1 cellular context compared by ENCODE assay signal in genomic region chr21:42161401-42161956, GRCh38.
TF ChIP-seq lines count a peak whose summit lies in the region.

No MANE protein-coding gene starts in this region.

TF ChIP-seq in GM23338, 12 proteins besides CTCF, POLR2A, EP300 and RAD21 (continued from another document):
- TF ChIP-seq REST (IDR thresholded peaks at IDR 0.05; ENCODE audit: unreplicated experiment) (no peak), STAT1 (IDR thresholded peaks at IDR 0.05; ENCODE audit: unreplicated experiment) (no peak), POLR2AphosphoS5 (IDR thresholded peaks at IDR 0.05; ENCODE audit: low read depth) (no peak), EZH2 (IDR thresholded peaks at IDR 0.05; ENCODE audit: low read depth, unreplicated experiment) (no peak), ZNF331 (CRISPR knock-in tag; IDR thresholded peaks at IDR 0.05; ENCODE audit: low read depth) (no peak), ZNF114 (CRISPR knock-in tag; IDR thresholded peaks at IDR 0.05) (no peak)
- TF ChIP-seq, protein P1, sequence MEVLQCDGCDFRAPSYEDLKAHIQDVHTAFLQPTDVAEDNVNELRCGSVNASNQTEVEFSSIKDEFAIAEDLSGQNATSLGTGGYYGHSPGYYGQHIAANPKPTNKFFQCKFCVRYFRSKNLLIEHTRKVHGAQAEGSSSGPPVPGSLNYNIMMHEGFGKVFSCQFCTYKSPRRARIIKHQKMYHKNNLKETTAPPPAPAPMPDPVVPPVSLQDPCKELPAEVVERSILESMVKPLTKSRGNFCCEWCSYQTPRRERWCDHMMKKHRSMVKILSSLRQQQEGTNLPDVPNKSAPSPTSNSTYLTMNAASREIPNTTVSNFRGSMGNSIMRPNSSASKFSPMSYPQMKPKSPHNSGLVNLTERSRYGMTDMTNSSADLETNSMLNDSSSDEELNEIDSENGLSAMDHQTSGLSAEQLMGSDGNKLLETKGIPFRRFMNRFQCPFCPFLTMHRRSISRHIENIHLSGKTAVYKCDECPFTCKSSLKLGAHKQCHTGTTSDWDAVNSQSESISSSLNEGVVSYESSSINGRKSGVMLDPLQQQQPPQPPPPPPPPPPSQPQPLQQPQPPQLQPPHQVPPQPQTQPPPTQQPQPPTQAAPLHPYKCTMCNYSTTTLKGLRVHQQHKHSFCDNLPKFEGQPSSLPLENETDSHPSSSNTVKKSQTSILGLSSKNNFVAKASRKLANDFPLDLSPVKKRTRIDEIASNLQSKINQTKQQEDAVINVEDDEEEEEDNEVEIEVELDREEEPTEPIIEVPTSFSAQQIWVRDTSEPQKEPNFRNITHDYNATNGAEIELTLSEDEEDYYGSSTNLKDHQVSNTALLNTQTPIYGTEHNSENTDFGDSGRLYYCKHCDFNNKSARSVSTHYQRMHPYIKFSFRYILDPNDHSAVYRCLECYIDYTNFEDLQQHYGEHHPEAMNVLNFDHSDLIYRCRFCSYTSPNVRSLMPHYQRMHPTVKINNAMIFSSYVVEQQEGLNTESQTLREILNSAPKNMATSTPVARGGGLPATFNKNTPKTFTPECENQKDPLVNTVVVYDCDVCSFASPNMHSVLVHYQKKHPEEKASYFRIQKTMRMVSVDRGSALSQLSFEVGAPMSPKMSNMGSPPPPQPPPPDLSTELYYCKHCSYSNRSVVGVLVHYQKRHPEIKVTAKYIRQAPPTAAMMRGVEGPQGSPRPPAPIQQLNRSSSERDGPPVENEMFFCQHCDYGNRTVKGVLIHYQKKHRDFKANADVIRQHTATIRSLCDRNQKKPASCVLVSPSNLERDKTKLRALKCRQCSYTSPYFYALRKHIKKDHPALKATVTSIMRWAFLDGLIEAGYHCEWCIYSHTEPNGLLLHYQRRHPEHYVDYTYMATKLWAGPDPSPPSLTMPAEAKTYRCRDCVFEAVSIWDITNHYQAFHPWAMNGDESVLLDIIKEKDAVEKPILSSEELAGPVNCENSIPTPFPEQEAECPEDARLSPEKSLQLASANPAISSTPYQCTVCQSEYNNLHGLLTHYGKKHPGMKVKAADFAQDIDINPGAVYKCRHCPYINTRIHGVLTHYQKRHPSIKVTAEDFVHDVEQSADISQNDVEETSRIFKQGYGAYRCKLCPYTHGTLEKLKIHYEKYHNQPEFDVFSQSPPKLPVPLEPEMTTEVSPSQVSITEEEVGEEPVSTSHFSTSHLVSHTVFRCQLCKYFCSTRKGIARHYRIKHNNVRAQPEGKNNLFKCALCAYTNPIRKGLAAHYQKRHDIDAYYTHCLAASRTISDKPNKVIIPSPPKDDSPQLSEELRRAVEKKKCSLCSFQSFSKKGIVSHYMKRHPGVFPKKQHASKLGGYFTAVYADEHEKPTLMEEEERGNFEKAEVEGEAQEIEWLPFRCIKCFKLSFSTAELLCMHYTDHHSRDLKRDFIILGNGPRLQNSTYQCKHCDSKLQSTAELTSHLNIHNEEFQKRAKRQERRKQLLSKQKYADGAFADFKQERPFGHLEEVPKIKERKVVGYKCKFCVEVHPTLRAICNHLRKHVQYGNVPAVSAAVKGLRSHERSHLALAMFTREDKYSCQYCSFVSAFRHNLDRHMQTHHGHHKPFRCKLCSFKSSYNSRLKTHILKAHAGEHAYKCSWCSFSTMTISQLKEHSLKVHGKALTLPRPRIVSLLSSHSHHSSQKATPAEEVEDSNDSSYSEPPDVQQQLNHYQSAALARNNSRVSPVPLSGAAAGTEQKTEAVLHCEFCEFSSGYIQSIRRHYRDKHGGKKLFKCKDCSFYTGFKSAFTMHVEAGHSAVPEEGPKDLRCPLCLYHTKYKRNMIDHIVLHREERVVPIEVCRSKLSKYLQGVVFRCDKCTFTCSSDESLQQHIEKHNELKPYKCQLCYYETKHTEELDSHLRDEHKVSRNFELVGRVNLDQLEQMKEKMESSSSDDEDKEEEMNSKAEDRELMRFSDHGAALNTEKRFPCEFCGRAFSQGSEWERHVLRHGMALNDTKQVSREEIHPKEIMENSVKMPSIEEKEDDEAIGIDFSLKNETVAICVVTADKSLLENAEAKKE (CRISPR knock-in tag; IDR thresholded peaks at IDR 0.05), result no peak
- TF ChIP-seq, protein P2, sequence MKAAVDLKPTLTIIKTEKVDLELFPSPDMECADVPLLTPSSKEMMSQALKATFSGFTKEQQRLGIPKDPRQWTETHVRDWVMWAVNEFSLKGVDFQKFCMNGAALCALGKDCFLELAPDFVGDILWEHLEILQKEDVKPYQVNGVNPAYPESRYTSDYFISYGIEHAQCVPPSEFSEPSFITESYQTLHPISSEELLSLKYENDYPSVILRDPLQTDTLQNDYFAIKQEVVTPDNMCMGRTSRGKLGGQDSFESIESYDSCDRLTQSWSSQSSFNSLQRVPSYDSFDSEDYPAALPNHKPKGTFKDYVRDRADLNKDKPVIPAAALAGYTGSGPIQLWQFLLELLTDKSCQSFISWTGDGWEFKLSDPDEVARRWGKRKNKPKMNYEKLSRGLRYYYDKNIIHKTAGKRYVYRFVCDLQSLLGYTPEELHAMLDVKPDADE (IDR thresholded peaks at IDR 0.05), result no peak
